9 cellular contexts compared by ENCODE assay signal in genomic region chr13:33441015-33441414, GRCh38.
DNase-seq lines count a peak whose midpoint lies in the region; ATAC-seq, FAIRE-seq and TF ChIP-seq lines count a peak whose summit lies in the region.
"Had no signal": no experiment of that assay in that cellular context is flagged by ENCODE, and none has a peak within 500 bp of the region (broad histone marks: within the 10 kb centered on the region; RNA-seq: fewer than 3 reads in every experiment).

No MANE protein-coding gene starts in this region.

- no peak overlapping the region for H2BK120ac ChIP-seq in H1 (replicated peaks; ENCODE audit: low read depth, low read length)

- peak overlapping the region; percentile 45; the same call in 1 of the 2 replicates for H2BK12ac ChIP-seq in H1 (ENCODE audit: low read depth, low read length)

- peak; percentile 70 for ATAC-seq in GM23338
- ATAC-seq in GM18511 (IDR thresholded peaks at IDR 0.05; ENCODE audit: unreplicated experiment): no peak

- FAIRE-seq in H1 (lab: Jason Lieb, UNC): peak; percentile 97

- H3K4me3 ChIP-seq in GM23338 (no peak overlapping the region), H1 (ENCODE audit: extremely low read depth in 1 of 4, insufficient read depth in 2 of 4, low read depth in 3 of 4, low read length in 4 of 4) (no peak overlapping the region)

- peak overlapping the region; percentile 97; the same call in 1 of the 2 replicates for H2BK20ac ChIP-seq in H1 (ENCODE audit: low read length)

- H3K9me2 ChIP-seq in GM23338 (ENCODE audit: insufficient read depth): no peaks in the 10 kb centered on the region

- 86% methylated on average over 1 of the region's 1 CpG; no CpG with 5 or more reads in 1 of the 2 experiments for WGBS in H1 (ENCODE audit: extremely low coverage in 1 of 2, insufficient coverage in 1 of 2, insufficient read length in 1 of 2, insufficient replicate concordance in 2 of 2, low coverage in 1 of 2, low lambda C conversion rate in 2 of 2, missing lambda C conversion rate in 1 of 2), 2 experiments

- H3K27me3 ChIP-seq in GM23338 (ENCODE audit: insufficient read depth) (no peaks in the 10 kb centered on the region), H1 (replicated peaks in 1 of 4; ENCODE audit: control insufficient read depth in 3 of 4, extremely low read depth in 1 of 4, insufficient read depth in 3 of 4, low read length in 3 of 4) (no peaks in the 10 kb centered on the region)

- no peak overlapping the region; the same call in 1 of the 2 replicates for H2AK5ac ChIP-seq in H1 (ENCODE audit: low read depth, low read length)

- TF ChIP-seq RAD21 in H1 (IDR thresholded peaks at IDR 0.05 in 1 of 2, conservative IDR thresholded peaks at IDR 0.05 in 1 of 2; ENCODE audit: low read depth in 2 of 2, low read length in 2 of 2): peak; percentile 61 to 66

- H2BK15ac ChIP-seq in H1 (ENCODE audit: low read length): no peak overlapping the region

- H3K36me3 Mint-ChIP-seq in GM23338 (ENCODE audit: low read depth): peaks cover 3% of the 10 kb centered on the region; the same call in 1 of the 3 replicates
- no peaks in the 10 kb centered on the region for H3K36me3 Mint-ChIP-seq in osteocyte (ENCODE audit: unreplicated experiment)

- no peaks in the 10 kb centered on the region; the same call in 2 of the 3 replicates for H3K9me3 Mint-ChIP-seq in GM23338
- H3K9me3 Mint-ChIP-seq in osteocyte (ENCODE audit: unreplicated experiment): no peaks in the 10 kb centered on the region

- TF ChIP-seq POLR2A in H1 (IDR thresholded peaks at IDR 0.05; ENCODE audit: control extremely low read depth in 1 of 2, low read depth in 2 of 2, low read length in 2 of 2): no peak

- TF ChIP-seq CTCF in GM23338 (conservative IDR thresholded peaks at IDR 0.05; ENCODE audit: low read depth in 2 of 2): peak; percentile 58 to 71
- peak in 2 of 3 experiments; percentile 43 to 47; a peak in 3 of 4 replicates for TF ChIP-seq CTCF in H1 (IDR thresholded peaks at IDR 0.05; ENCODE audit: control extremely low read depth in 1 of 3, insufficient read depth in 1 of 3, low read depth in 1 of 3, low read length in 3 of 3)
- TF ChIP-seq CTCF in osteocyte (IDR thresholded peaks at IDR 0.05): peak; percentile 31

- H3K23ac ChIP-seq in H1 (ENCODE audit: insufficient read length): no peak overlapping the region

- H3K79me2 ChIP-seq in GM23338 (replicated peaks; ENCODE audit: insufficient read depth): no peaks in the 10 kb centered on the region
- no peaks in the 10 kb centered on the region for H3K79me2 ChIP-seq in H1 (ENCODE audit: control insufficient read depth in 1 of 2, insufficient read depth in 2 of 2, low read length in 2 of 2)

- no peak overlapping the region for H3K9ac ChIP-seq in H1 (replicated peaks in 1 of 4; ENCODE audit: extremely low read depth in 1 of 4, low read depth in 3 of 4, low read length in 3 of 4)

- H3K27me3 Mint-ChIP-seq in GM23338 (ENCODE audit: insufficient read depth, low read depth, poor library complexity) (no peaks in the 10 kb centered on the region), osteocyte (ENCODE audit: unreplicated experiment) (no peaks in the 10 kb centered on the region)

- H3K27ac ChIP-seq in GM23338 (ENCODE audit: low read depth) (no peak overlapping the region), H1 (ENCODE audit: low read depth, low read length) (no peak overlapping the region)

- H3K56ac ChIP-seq in H1 (replicated peaks; ENCODE audit: insufficient read length, low read depth, low read length): no peak overlapping the region

- H2BK5ac ChIP-seq in H1 (ENCODE audit: low read depth, low read length): no peak overlapping the region

- H4K8ac ChIP-seq in H1 (ENCODE audit: extremely low read depth, insufficient read depth, low read length): no peak overlapping the region

- H3K14ac ChIP-seq in H1 (ENCODE audit: insufficient read length): no peak overlapping the region

- H3K4me1 Mint-ChIP-seq in GM23338 (peaks cover 33% of the 10 kb centered on the region), osteocyte (ENCODE audit: unreplicated experiment) (no peaks in the 10 kb centered on the region)

- CTCF ChIA-PET in H1 (lab: Charles Lee; ENCODE audit: partially characterized antibody): interaction anchor here (1.4 to 1.5 kb wide), 2 partner anchors 11 to 332 kb away, joined by 3 read pairs; no protein-coding TSS in a partner anchor

- H3K36me3 ChIP-seq in GM23338 (ENCODE audit: insufficient read depth) (no peaks in the 10 kb centered on the region), H1 (ENCODE audit: control insufficient read depth in 2 of 4, insufficient read depth in 4 of 4, low read length in 3 of 4) (no peaks in the 10 kb centered on the region)

- TF ChIP-seq EP300 in H1 (IDR thresholded peaks at IDR 0.05; ENCODE audit: borderline replicate concordance in 1 of 2, low read depth in 2 of 2, low read length in 2 of 2): no peak

- H3K4me1 ChIP-seq in GM23338 (ENCODE audit: insufficient read depth): peaks cover 19% of the 10 kb centered on the region
- peaks cover 0 to 5% (median 1%) of the 10 kb centered on the region in 4 experiments; a peak in 2 of 7 replicates for H3K4me1 ChIP-seq in H1 (replicated peaks in 1 of 4; ENCODE audit: control insufficient read depth in 3 of 4, insufficient read depth in 4 of 4, low read length in 3 of 4)

- H4K91ac ChIP-seq in H1 (replicated peaks; ENCODE audit: insufficient read length, low read length): no peak overlapping the region

- no peaks in the 10 kb centered on the region for H3K79me1 ChIP-seq in H1 (ENCODE audit: low read depth, low read length)

- H3K9me3 ChIP-seq in H1 (ENCODE audit: insufficient read depth in 2 of 2, low read depth in 1 of 2, low read length in 1 of 2): no peaks in the 10 kb centered on the region

- H3K4me3 Mint-ChIP-seq in GM23338 (no peak overlapping the region), osteocyte (ENCODE audit: unreplicated experiment) (no peak overlapping the region)

- no peak overlapping the region for H3K18ac ChIP-seq in H1 (ENCODE audit: extremely low read depth, low read length)

- H3K23me2 ChIP-seq in H1 (ENCODE audit: low read depth, low read length): no peaks in the 10 kb centered on the region

- no peak overlapping the region for H3K4ac ChIP-seq in H1 (replicated peaks; ENCODE audit: insufficient read length, low read depth, low read length)

- H3K27ac Mint-ChIP-seq in GM23338 (no peak overlapping the region), osteocyte (ENCODE audit: unreplicated experiment) (no peak overlapping the region)

- H3K4me2 ChIP-seq in GM23338 (no peak overlapping the region), H1 (ENCODE audit: insufficient read depth in 1 of 2, low read depth in 2 of 2, low read length in 2 of 2) (no peak overlapping the region)

- POLR2A ChIA-PET in H1 (lab: Charles Lee; ENCODE audit: partially characterized antibody): no interaction called here

- H4K20me1 ChIP-seq in GM23338 (replicated peaks; ENCODE audit: insufficient read depth): no peaks in the 10 kb centered on the region
- H4K20me1 ChIP-seq in H1 (replicated peaks in 1 of 2; ENCODE audit: control insufficient read depth in 1 of 2, insufficient read depth in 2 of 2, low read length in 2 of 2): no peaks in the 10 kb centered on the region

- no peak overlapping the region for H4K5ac ChIP-seq in H1 (ENCODE audit: insufficient read length, low read depth, low read length)

- H2AFZ ChIP-seq in GM23338 (no peak overlapping the region), H1 (ENCODE audit: low read length) (peak overlapping the region; percentile 96)

- H3F3A ChIP-seq in GM23338 (replicated peaks; ENCODE audit: low read depth): no peaks in the 10 kb centered on the region

- DNase-seq in GM23338 (ENCODE audit: low spot score) (peak; percentile 67), NCI-H460 (ENCODE audit: extremely low read depth, low read depth) (peak; percentile 1), H1 (ENCODE audit: low read depth in 1 of 2, low spot score in 2 of 2) (no peak), osteocyte (ENCODE audit: extremely low spot score, unreplicated experiment) (no peak), LoVo (ENCODE audit: low spot score) (no peak), globus pallidus (ENCODE audit: low spot score) (no peak)
- DNase-seq: effector memory CD4-positive, alpha-beta T cell; stimulated activated CD4-positive, alpha-beta T cell treated with anti-CD3 and anti-CD28 coated beads, Interleukin-12 subunit alpha, Interleukin-12 subunit beta, amount 100 ng/mL, for 4 hours had no signal

TF ChIP-seq in H1, 55 proteins besides CTCF, POLR2A, EP300 and RAD21 (continues in another document):
- TF ChIP-seq JUN (IDR thresholded peaks at IDR 0.05; ENCODE audit: low read depth, low read length) (no peak), ZNF274 (IDR thresholded peaks at IDR 0.05; ENCODE audit: borderline replicate concordance, extremely low read depth, low read length) (no peak), TCF12 (IDR thresholded peaks at IDR 0.05; ENCODE audit: low read depth, low read length) (no peak), ATF2 (IDR thresholded peaks at IDR 0.05; ENCODE audit: low read length) (no peak), FOSL1 (IDR thresholded peaks at IDR 0.05; ENCODE audit: insufficient read depth, low read depth, low read length) (no peak), CTBP2 (IDR thresholded peaks at IDR 0.05; ENCODE audit: borderline replicate concordance, insufficient read depth, insufficient read length, low read length) (no peak), USF2 (IDR thresholded peaks at IDR 0.05; ENCODE audit: low read length) (no peak), CEBPB (IDR thresholded peaks at IDR 0.05; ENCODE audit: low read depth, low read length) (no peak), EZH2 (IDR thresholded peaks at IDR 0.05; ENCODE audit: low read depth, low read length, severe bottlenecking) (no peak), CHD2 (IDR thresholded peaks at IDR 0.05; ENCODE audit: low read length) (no peak), NRF1 (IDR thresholded peaks at IDR 0.05; ENCODE audit: low read depth, low read length) (no peak)

Comparison
In these comparisons a context has a peak if more than half of its experiments do, and no peak if none do; other contexts are left out.
1. DNase-seq: peak in GM23338 (single experiment) and NCI-H460 (single experiment); none in H1 (0 of 2), osteocyte (single experiment), LoVo (single experiment) and globus pallidus (single experiment).
2. Peak in every context shown above with its lines, with median percentiles within 50 percentile points of each other: CTCF ChIP-seq.